Comparison of ENCODE assay signal across 1 cellular context in the genomic region with DNA sequence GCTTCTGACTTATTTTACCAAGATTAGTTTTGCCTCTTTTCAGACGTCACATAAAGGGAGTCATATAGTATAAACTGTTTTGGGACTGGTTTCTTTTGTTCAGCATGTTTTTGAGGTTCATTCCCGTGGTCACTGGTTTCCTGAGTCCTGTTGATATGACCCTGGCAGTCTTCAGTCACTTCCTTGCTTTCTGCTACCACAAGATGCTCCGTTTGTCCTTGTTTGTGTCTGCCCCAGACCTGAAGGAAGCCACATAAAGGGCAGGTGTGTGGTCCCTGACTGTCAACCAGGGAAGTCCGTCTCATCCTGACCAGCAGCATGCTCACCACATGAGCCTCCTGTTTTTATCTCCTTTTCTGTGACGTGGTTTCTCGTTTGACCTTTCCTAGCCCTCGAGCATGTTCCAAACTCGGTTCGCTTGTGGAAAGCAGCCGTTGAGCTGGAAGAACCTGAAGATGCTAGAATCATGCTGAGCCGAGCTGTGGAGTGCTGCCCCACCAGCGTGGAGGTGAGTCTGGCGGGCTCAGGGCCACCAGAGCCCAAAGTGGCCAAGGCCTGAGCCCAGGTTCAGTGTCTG.
TF ChIP-seq lines count a peak whose summit lies in the region.

No MANE protein-coding gene starts in this region.

TF ChIP-seq in WTC11, 78 proteins besides CTCF, POLR2A, EP300 and RAD21:
- TF ChIP-seq, protein P1, sequence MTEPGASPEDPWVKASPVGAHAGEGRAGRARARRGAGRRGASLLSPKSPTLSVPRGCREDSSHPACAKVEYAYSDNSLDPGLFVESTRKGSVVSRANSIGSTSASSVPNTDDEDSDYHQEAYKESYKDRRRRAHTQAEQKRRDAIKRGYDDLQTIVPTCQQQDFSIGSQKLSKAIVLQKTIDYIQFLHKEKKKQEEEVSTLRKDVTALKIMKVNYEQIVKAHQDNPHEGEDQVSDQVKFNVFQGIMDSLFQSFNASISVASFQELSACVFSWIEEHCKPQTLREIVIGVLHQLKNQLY (CRISPR knock-in tag; IDR thresholded peaks at IDR 0.05), result no peak
- TF ChIP-seq ZNF425 (CRISPR knock-in tag; conservative IDR thresholded peaks at IDR 0.05) (no peak), CDX4 (CRISPR knock-in tag; IDR thresholded peaks at IDR 0.05; ENCODE audit: borderline replicate concordance) (no peak), ZNF219 (CRISPR knock-in tag; IDR thresholded peaks at IDR 0.05; ENCODE audit: borderline replicate concordance) (no peak), IRF1 (CRISPR knock-in tag; IDR thresholded peaks at IDR 0.05) (no peak), RORB (CRISPR knock-in tag; IDR thresholded peaks at IDR 0.05) (no peak), TEAD1 (CRISPR knock-in tag; IDR thresholded peaks at IDR 0.05) (no peak), HMGA2 (CRISPR knock-in tag; IDR thresholded peaks at IDR 0.05) (no peak), OVOL2 (CRISPR knock-in tag; IDR thresholded peaks at IDR 0.05; ENCODE audit: borderline replicate concordance) (no peak)
TF ChIP-seq in WTC11: peak in this region for 0.
